17 cellular contexts compared by ENCODE assay signal in genomic region chr13:74644239-74644638, GRCh38.
DNase-seq lines count a peak whose midpoint lies in the region; TF ChIP-seq lines count a peak whose summit lies in the region.
"Had no signal": no experiment of that assay in that cellular context is flagged by ENCODE, and none has a peak within 500 bp of the region (broad histone marks: within the 10 kb centered on the region; RNA-seq: fewer than 3 reads in every experiment).

No MANE protein-coding gene starts in this region.

- H3K36me3 ChIP-seq in GM23248 (ENCODE audit: low read depth) (no peaks in the 10 kb centered on the region), hepatocyte (replicated peaks; ENCODE audit: insufficient read depth, low read depth) (no peaks in the 10 kb centered on the region), esophagus squamous epithelium (no peaks in the 10 kb centered on the region)
- H3K36me3 ChIP-seq: prostate gland had no signal

- in situ Hi-C loops in GM23248 (cut with MboI), result no loop called here

- intact Hi-C loops in esophagus squamous epithelium (cut with DNase I), result no loop called here

- no peak overlapping the region for H3K4me3 ChIP-seq in GM23248
- H3K4me3 ChIP-seq in choroid plexus epithelial cell (ENCODE audit: low read depth, low read length), result no peak overlapping the region
- H3K4me3 ChIP-seq in hepatocyte, result no peak overlapping the region
- H3K4me3 ChIP-seq in esophagus squamous epithelium, result no peak overlapping the region
- H3K4me3 ChIP-seq: prostate gland had no signal

- TF ChIP-seq CTCF in choroid plexus epithelial cell (conservative IDR thresholded peaks at IDR 0.05; ENCODE audit: low read depth, low read length) (no peak), hepatocyte (IDR thresholded peaks at IDR 0.05; ENCODE audit: poor library complexity) (no peak), esophagus squamous epithelium (IDR thresholded peaks at IDR 0.05) (no peak)

- H3K9ac ChIP-seq in GM23248, result no peak overlapping the region

- H2AFZ ChIP-seq in GM23248 (no peak overlapping the region), hepatocyte (no peak overlapping the region)

- H4K20me1 ChIP-seq in GM23248 (ENCODE audit: insufficient read depth) (no peaks in the 10 kb centered on the region), hepatocyte (ENCODE audit: insufficient read depth, poor library complexity, severe bottlenecking) (no peaks in the 10 kb centered on the region)

- WGBS in GM23248 (ENCODE audit: low coverage in 1 of 2, low lambda C conversion rate in 2 of 2, missing lambda C conversion rate in 2 of 2), 2 experiments, result 20 to 43% methylated on average over 1 of the region's 1 CpG
- WGBS in hepatocyte (ENCODE audit: low lambda C conversion rate, missing lambda C conversion rate), result 75% methylated on average over 1 of the region's 1 CpG
- WGBS in esophagus squamous epithelium, 2 donors, result 58 to 74% methylated on average over 1 of the region's 1 CpG

- DNase-seq in AG08395 (ENCODE audit: low spot score) (peak; percentile 25), GM23248 (peak; percentile 71), choroid plexus epithelial cell (ENCODE audit: low read depth) (peak; percentile 67), hepatocyte (ENCODE audit: low spot score) (peak; percentile 16), esophagus squamous epithelium (lab: John Stamatoyannopoulos, UW) (no peak), SW480 (ENCODE audit: low spot score) (no peak), inferior parietal cortex (ENCODE audit: extremely low spot score) (no peak)
- DNase-seq: activated naive CD4-positive, alpha-beta T cell treated with anti-CD3 and anti-CD28 coated beads, Interleukin-2, amount 50 U/mL, for 16 hours; NCI-H1417; NCI-H2081 treated with DMSO at 0.1 percent for 48 hours; NCI-H446; small intestine; stimulated activated CD4-positive, alpha-beta T cell treated with anti-CD3 and anti-CD28 coated beads, Interleukin-2, amount 100 ng/mL, for 24 hours; T-helper 9 cell had no signal

- peaks cover 6% of the 10 kb centered on the region; the same call in 1 of the 2 replicates for H3K4me1 ChIP-seq in GM23248 (ENCODE audit: insufficient read depth)
- H3K4me1 ChIP-seq in hepatocyte (ENCODE audit: insufficient read depth), result no peaks in the 10 kb centered on the region
- H3K4me1 ChIP-seq in esophagus squamous epithelium, result no peaks in the 10 kb centered on the region
- H3K4me1 ChIP-seq: prostate gland had no signal

- no peak for TF ChIP-seq POLR2A in esophagus squamous epithelium (IDR thresholded peaks at IDR 0.05)

- H3F3A ChIP-seq in GM23248 (ENCODE audit: insufficient read depth), result peaks cover 20% of the 10 kb centered on the region

- no peak overlapping the region for H3K4me2 ChIP-seq in GM23248 (ENCODE audit: unreplicated experiment)
- no peak overlapping the region for H3K4me2 ChIP-seq in hepatocyte

- H3K27ac ChIP-seq in GM23248 (no peak overlapping the region), hepatocyte (no peak overlapping the region), esophagus squamous epithelium (no peak overlapping the region)
- H3K27ac ChIP-seq: C4-2B, epithelial cell of prostate, prostate gland had no signal

- no peaks in the 10 kb centered on the region for H3K9me2 ChIP-seq in GM23248 (ENCODE audit: insufficient read depth)
- H3K9me2 ChIP-seq in hepatocyte (replicated peaks; ENCODE audit: insufficient read depth), result no peaks in the 10 kb centered on the region

- H3K9me3 ChIP-seq in GM23248 (ENCODE audit: low read depth), result no peaks in the 10 kb centered on the region
- no peaks in the 10 kb centered on the region for H3K9me3 ChIP-seq in hepatocyte (ENCODE audit: low read depth)
- H3K9me3 ChIP-seq in esophagus squamous epithelium, result no peaks in the 10 kb centered on the region
- H3K9me3 ChIP-seq: prostate gland had no signal

- H3K79me2 ChIP-seq in GM23248 (ENCODE audit: insufficient read depth), result no peaks in the 10 kb centered on the region
- H3K79me2 ChIP-seq in hepatocyte, result no peaks in the 10 kb centered on the region

- H3K27me3 ChIP-seq in GM23248 (replicated peaks; ENCODE audit: insufficient read depth) (no peaks in the 10 kb centered on the region), hepatocyte (no peaks in the 10 kb centered on the region), esophagus squamous epithelium (no peaks in the 10 kb centered on the region)

Comparison
In these comparisons a context has a peak if more than half of its experiments do, and no peak if none do; other contexts are left out.
1. DNase-seq: peak in AG08395 (single experiment), GM23248 (single experiment), choroid plexus epithelial cell (single experiment) and hepatocyte (single experiment); none in esophagus squamous epithelium (single experiment), SW480 (single experiment) and inferior parietal cortex (single experiment).